Comparison of ENCODE assay signal across 7 cellular contexts in genomic region chr16:18762713-18763112, GRCh38. TPM values are rescaled to one million over a fixed set of nuclear protein-coding genes. Genes with fewer than 3 reads are reported as not detected.
A peak's percentile ranks its signal among the peaks of the same experiment; 100 is the strongest.
DNase-seq lines count a peak whose midpoint lies in the region; ATAC-seq and TF ChIP-seq lines count a peak whose summit lies in the region.
"Not testable (repeated sequence)": the region's sequence is repeated elsewhere in the genome, so short reads cannot be mapped to it uniquely, and the experiment has no call there.

No MANE protein-coding gene starts in this region.

- not testable (repeated sequence) for DNase-seq in activated CD4-positive, alpha-beta T cell treated with anti-CD3 and anti-CD28 coated beads for 36 hours; foreskin keratinocyte

- not testable (repeated sequence) for H3K27me3 ChIP-seq in foreskin keratinocyte

- H3K9me3 Mint-ChIP-seq in activated CD4-positive, alpha-beta T cell treated with anti-CD3 and anti-CD28 coated beads for 36 hours (ENCODE audit: low read depth): not testable (repeated sequence)

- H3K4me1 Mint-ChIP-seq in activated CD4-positive, alpha-beta T cell treated with anti-CD3 and anti-CD28 coated beads for 36 hours: not testable (repeated sequence)

- not testable (repeated sequence) for H3K27ac ChIP-seq in foreskin keratinocyte

- intact Hi-C loops in activated CD4-positive, alpha-beta T cell treated with anti-CD3 and anti-CD28 coated beads for 36 hours (cut with DNase I, micrococcal nuclease): not testable (repeated sequence)

- not testable (repeated sequence) for H3K27ac Mint-ChIP-seq in activated CD4-positive, alpha-beta T cell treated with anti-CD3 and anti-CD28 coated beads for 36 hours

- CTCF ChIA-PET in activated CD4-positive, alpha-beta T cell treated with anti-CD3 and anti-CD28 coated beads for 36 hours (lab: Charles Lee): not testable (repeated sequence)

- TF ChIP-seq CTCF in foreskin keratinocyte (conservative IDR thresholded peaks at IDR 0.05): not testable (repeated sequence)

- POLR2A ChIA-PET in activated CD4-positive, alpha-beta T cell treated with anti-CD3 and anti-CD28 coated beads for 36 hours (lab: Charles Lee): not testable (repeated sequence)

- H3K4me3 Mint-ChIP-seq in activated CD4-positive, alpha-beta T cell treated with anti-CD3 and anti-CD28 coated beads for 36 hours: not testable (repeated sequence)

- peak; percentile 61 for ATAC-seq in GM18868 (IDR thresholded peaks at IDR 0.05; ENCODE audit: unreplicated experiment)
- ATAC-seq in GM21390 (IDR thresholded peaks at IDR 0.05; ENCODE audit: unreplicated experiment): peak; percentile 42
- ATAC-seq in HG02642 (IDR thresholded peaks at IDR 0.05; ENCODE audit: poor library complexity, unreplicated experiment): peak; percentile 47
- ATAC-seq in HG03060 (IDR thresholded peaks at IDR 0.05; ENCODE audit: low read depth, unreplicated experiment): peak; percentile 50
- ATAC-seq in HG03460 (IDR thresholded peaks at IDR 0.05; ENCODE audit: unreplicated experiment): peak; percentile 39
- peak; percentile 68 for ATAC-seq in activated CD4-positive, alpha-beta T cell treated with anti-CD3 and anti-CD28 coated beads for 36 hours
- peak; percentile 73 for ATAC-seq in foreskin keratinocyte

- H3K27me3 Mint-ChIP-seq in activated CD4-positive, alpha-beta T cell treated with anti-CD3 and anti-CD28 coated beads for 36 hours: not testable (repeated sequence)

- H3K36me3 Mint-ChIP-seq in activated CD4-positive, alpha-beta T cell treated with anti-CD3 and anti-CD28 coated beads for 36 hours (ENCODE audit: low read depth): not testable (repeated sequence)

- H3K4me1 ChIP-seq in foreskin keratinocyte: not testable (repeated sequence)

RNA-seq across cellular contexts. Expression of gene RPS15A, which starts 27.4 kb away (rescaled TPM):
- total RNA-seq in activated CD4-positive, alpha-beta T cell treated with anti-CD3 and anti-CD28 coated beads for 36 hours: 1,000 to 10,000 TPM; 1,904 to 2,150 TPM
- total RNA-seq in foreskin keratinocyte: 1,845 and 1,875 TPM in 2 replicates
- polyA plus RNA-seq in foreskin keratinocyte: 2,705 and 2,818 TPM in 2 replicates

RNA-seq across cellular contexts. Expression of gene ARL6IP1, which starts 38.6 kb away (rescaled TPM):
- 100 to 1,000 TPM in 1 of 2 experiments, 10 to 100 TPM in 1; 92.0 to 102 TPM for total RNA-seq in activated CD4-positive, alpha-beta T cell treated with anti-CD3 and anti-CD28 coated beads for 36 hours
- 120 and 149 TPM in 2 replicates for total RNA-seq in foreskin keratinocyte
- 56.6 and 80.2 TPM in 2 replicates for polyA plus RNA-seq in foreskin keratinocyte
